ENCODE assay signal across 8 cellular contexts in genomic region chr6:142926494-142927273, GRCh38. TPM values are rescaled to one million over a fixed set of nuclear protein-coding genes. Genes with fewer than 3 reads are reported as not detected.
DNase-seq lines count a peak whose midpoint lies in the region; ATAC-seq and TF ChIP-seq lines count a peak whose summit lies in the region.

No MANE protein-coding gene starts in this region.

- BruUV-seq in PC-3 (replicated peaks; lab: Mats Ljungman, UMichigan): no TSS peak

- H3K27me3 Mint-ChIP-seq in nephron (ENCODE audit: low read depth): peaks cover 15% of the 10 kb centered on the region

- H3K4me1 Mint-ChIP-seq in nephron: peaks cover 26% of the 10 kb centered on the region

- H3K9me3 Mint-ChIP-seq in nephron: no peaks in the 10 kb centered on the region

- H3K4me1 ChIP-seq in ACC112 (ENCODE audit: control insufficient read depth, insufficient read depth, low read length, unreplicated experiment) (peaks cover 56% of the 10 kb centered on the region), PC-3 (ENCODE audit: insufficient read depth, low read length) (peaks cover 20% of the 10 kb centered on the region), suprapubic skin (peaks cover 16% of the 10 kb centered on the region)

- WGBS in suprapubic skin: 10% methylated on average over 16 of the region's 76 CpGs

- H3K4me3 ChIP-seq in ACC112 (ENCODE audit: low read depth, low read length) (peak overlapping the region; percentile 87), PC-3 (ENCODE audit: low read length) (peak overlapping the region; percentile 80), suprapubic skin (peak overlapping the region; percentile 57)

- H3K4me2 ChIP-seq in PC-3 (ENCODE audit: low read length): peak overlapping the region; percentile 95

- H3K27me3 ChIP-seq in ACC112 (ENCODE audit: insufficient read depth, low read length) (no peaks in the 10 kb centered on the region), PC-3 (ENCODE audit: low read length) (no peaks in the 10 kb centered on the region), suprapubic skin (no peaks in the 10 kb centered on the region)

- H3K36me3 ChIP-seq in ACC112 (ENCODE audit: insufficient read depth, low read length) (no peaks in the 10 kb centered on the region), PC-3 (ENCODE audit: low read depth, low read length) (no peaks in the 10 kb centered on the region), suprapubic skin (no peaks in the 10 kb centered on the region)

- no peak for TF ChIP-seq CTCF in PC-3 (conservative IDR thresholded peaks at IDR 0.05; ENCODE audit: low read depth, low read length)
- no peak for TF ChIP-seq CTCF in nephron (IDR thresholded peaks at IDR 0.05; ENCODE audit: unreplicated experiment in 3 of 3)
- no peak for TF ChIP-seq CTCF in suprapubic skin (IDR thresholded peaks at IDR 0.05)

- H3K27ac ChIP-seq in ACC112 (ENCODE audit: low read depth, low read length): peak overlapping the region; percentile 88
- H3K27ac ChIP-seq in PC-3 (ENCODE audit: low read length): peak overlapping the region; percentile 46
- peak overlapping the region; percentile 75 for H3K27ac ChIP-seq in suprapubic skin

- CTCF ChIA-PET in PC-3 (lab: Charles Lee): no interaction called here

- TF ChIP-seq POLR2A in GM18526 (IDR thresholded peaks at IDR 0.05; ENCODE audit: extremely low read depth, insufficient read length) (peak; percentile 46), suprapubic skin (IDR thresholded peaks at IDR 0.05) (peak in 1 of 2 donors; percentile 69)

- peak overlapping the region; percentile 86 to 92 (median 88) for H3K4me3 Mint-ChIP-seq in nephron

- H2AFZ ChIP-seq in ACC112 (ENCODE audit: low read length, unreplicated experiment) (peak overlapping the region; percentile 55), PC-3 (ENCODE audit: low read length) (peak overlapping the region; percentile 66)

- no peaks in the 10 kb centered on the region for H3K9me3 ChIP-seq in PC-3 (ENCODE audit: low read length)
- H3K9me3 ChIP-seq in suprapubic skin: no peaks in the 10 kb centered on the region

- H3K36me3 Mint-ChIP-seq in nephron (ENCODE audit: low read depth): no peaks in the 10 kb centered on the region

- H3K9me2 ChIP-seq in PC-3 (replicated peaks; ENCODE audit: low read length): no peaks in the 10 kb centered on the region

- POLR2A ChIA-PET in PC-3 (lab: Charles Lee; ENCODE audit: unreplicated experiment): interaction anchor here (0.6 kb wide), 1 partner anchor 161 kb away, joined by 3 read pairs; no protein-coding TSS in a partner anchor

- peak overlapping the region; percentile 85 to 95 (median 93) for H3K27ac Mint-ChIP-seq in nephron

- peak overlapping the region; percentile 79 for H3K9ac ChIP-seq in PC-3 (ENCODE audit: low read length)

- ATAC-seq in HG03025 (IDR thresholded peaks at IDR 0.05; ENCODE audit: low FRiP score, unreplicated experiment) (peak; percentile 91), PC-3 (peak; percentile 62)

- H3K79me2 ChIP-seq in ACC112 (ENCODE audit: control insufficient read depth, insufficient read depth, low read length, unreplicated experiment) (peaks cover 64% of the 10 kb centered on the region), PC-3 (ENCODE audit: low read length) (peaks cover 39% of the 10 kb centered on the region)

- peak; percentile 38 for DNase-seq in PC-3
- peak; percentile 78 for DNase-seq in activated gamma-delta T cell treated with Interleukin-2 at 50 U/mL for 16 hours
- peak; percentile 57 for DNase-seq in fibroblast of the conjunctiva (ENCODE audit: low read depth)
- peak; percentile 88 to 92 for DNase-seq in suprapubic skin (ENCODE audit: low spot score in 2 of 2)

- no peak for TF ChIP-seq EP300 in suprapubic skin (IDR thresholded peaks at IDR 0.05)

- intact Hi-C loops in PC-3 (cut with micrococcal nuclease): no loop called here

- H4K20me1 ChIP-seq in PC-3 (ENCODE audit: low read length): no peaks in the 10 kb centered on the region

- no peaks in the 10 kb centered on the region for H3F3A ChIP-seq in PC-3 (ENCODE audit: low read length, unreplicated experiment)

RNA-seq across cellular contexts. Expression of gene HIVEP2, which starts 18.3 kb away (rescaled TPM):
- total RNA-seq in PC-3 (2014; rRNA removed): 9.1 and 11.9 TPM in 2 replicates
- 10 to 100 TPM; 23.6 to 31.3 (median 25.6) TPM for total RNA-seq in suprapubic skin

Comparison
In these comparisons a context has a peak if more than half of its experiments do, and no peak if none do; other contexts are left out.
1. Peak in every context shown above with its lines: DNase-seq, ATAC-seq, H3K4me3 ChIP-seq and H3K27ac ChIP-seq.
2. DNase-seq: peak in every context shown above with its lines; median percentile 90 in suprapubic skin; 78 in activated gamma-delta T cell treated with Interleukin-2 at 50 U/mL for 16 hours; 57 in fibroblast of the conjunctiva; 38 in PC-3.